Comparison of ENCODE assay signal across 14 cellular contexts in the genomic region with DNA sequence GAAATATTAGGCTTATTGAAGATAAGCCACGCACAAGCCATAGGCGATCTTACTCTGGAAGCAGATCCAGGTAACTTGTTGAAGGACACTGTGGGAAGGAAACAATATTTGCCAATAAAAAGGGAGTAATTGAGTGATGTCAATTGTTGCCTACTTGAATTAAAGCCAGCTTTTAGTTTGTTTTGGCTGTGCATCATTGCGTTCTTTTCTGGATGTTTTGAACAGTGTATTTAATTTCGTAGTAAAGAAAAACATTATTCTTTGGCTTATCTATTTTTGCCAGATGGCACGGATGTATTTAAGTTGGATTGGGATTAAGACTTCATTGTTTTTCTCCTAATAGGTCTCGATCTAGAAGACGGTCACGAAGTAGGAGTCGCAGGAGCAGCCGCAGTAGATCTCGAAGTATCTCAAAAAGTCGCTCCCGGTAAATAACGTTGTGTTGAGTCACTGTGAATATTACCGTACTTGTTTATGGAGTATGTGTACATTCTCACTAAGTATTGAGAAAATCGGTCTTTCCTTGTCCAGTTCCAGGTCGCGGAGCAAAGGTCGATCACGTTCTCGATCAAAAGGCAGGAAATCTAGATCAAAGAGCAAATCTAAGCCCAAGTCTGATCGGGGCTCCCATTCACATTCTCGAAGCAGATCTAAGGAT. TPM values are rescaled to one million over a fixed set of nuclear protein-coding genes. Genes with fewer than 3 reads are reported as not detected.
DNase-seq lines count a peak whose midpoint lies in the region; ATAC-seq and TF ChIP-seq lines count a peak whose summit lies in the region.
"Had no signal": no experiment of that assay in that cellular context is flagged by ENCODE, and none has a peak within 500 bp of the region (broad histone marks: within the 10 kb centered on the region; RNA-seq: fewer than 3 reads in every experiment).

No MANE protein-coding gene starts in this region.

- DNase-seq in Caco-2 (no peak), memory B cell (ENCODE audit: low spot score in 2 of 2) (no peak), GOT3 (lab: John Stamatoyannopoulos, UW) (no peak), GDM1 (lab: John Stamatoyannopoulos, UW) (no peak), globus pallidus (ENCODE audit: low spot score) (no peak)
- no peak for DNase-seq in activated T-helper 1 cell treated with anti-CD3 and anti-CD28 coated beads, Interleukin-12 subunit alpha, Interleukin-12 subunit beta, Interleukin-2, Interleukin-4 antibody, amounts not matched to agents 30 ng/mL and 10 ng/mL and 1 ng/mL, durations not matched to agents 14 hours and 24 hours and 36 hours (ENCODE audit: low spot score)
- DNase-seq: activated CD4-positive, CD25-positive, alpha-beta regulatory T cell treated with anti-CD3 and anti-CD28 coated beads, Interleukin-2, amount 50 U/mL, for 72 hours; H9; hippocampal formation; left colon; NCI-H2171; substantia nigra had no signal

- no peaks in the 10 kb centered on the region for H3K27me3 ChIP-seq in BLaER1 treated with 17β-estradiol and CSF1 and Interleukin-3, amounts not matched to agents 10 nM and 100 nM
- H3K27me3 ChIP-seq in Caco-2 (replicated peaks; ENCODE audit: control insufficient read depth, insufficient read depth, low read length) = no peaks in the 10 kb centered on the region

- CTCF ChIA-PET in Caco-2 (lab: Charles Lee) = no interaction called here

- peaks cover 64 to 66% (median 65%) of the 10 kb centered on the region in 11 experiments for H3K36me3 ChIP-seq in BLaER1 treated with 17β-estradiol and CSF1 and Interleukin-3, amounts not matched to agents 10 nM and 100 nM
- peaks cover 9% of the 10 kb centered on the region for H3K36me3 ChIP-seq in Caco-2 (ENCODE audit: control insufficient read depth, insufficient read depth, low read length)

- H3K4me2 ChIP-seq in BLaER1 treated with 17β-estradiol and CSF1 and Interleukin-3, amounts not matched to agents 10 nM and 100 nM = peak overlapping the region in 9 of 11 experiments; percentile 92 to 99 (median 96); a peak in 12 of 22 replicates

- no peak for TF ChIP-seq CTCF in Caco-2 (IDR thresholded peaks at IDR 0.05; ENCODE audit: insufficient read depth in 1 of 2, low read depth in 1 of 2, low read length in 1 of 2, severe bottlenecking in 1 of 2, unreplicated experiment in 1 of 2)

- H3K9me3 Mint-ChIP-seq in Caco-2 (ENCODE audit: unreplicated experiment) (no peaks in the 10 kb centered on the region), memory B cell (no peaks in the 10 kb centered on the region)
- no peaks in the 10 kb centered on the region for H3K9me3 Mint-ChIP-seq in activated T-helper 1 cell treated with anti-CD3 and anti-CD28 coated beads, Interleukin-12 subunit alpha, Interleukin-12 subunit beta, Interleukin-2, Interleukin-4 antibody, amounts not matched to agents 30 ng/mL and 10 ng/mL and 1 ng/mL, durations not matched to agents 14 hours and 24 hours and 36 hours

- no TSS peak for BruUV-seq in Caco-2 (replicated peaks; lab: Mats Ljungman, UMichigan)

- ATAC-seq in memory B cell (ENCODE audit: low read depth) (no peak), HG02763 (IDR thresholded peaks at IDR 0.05; ENCODE audit: unreplicated experiment) (no peak)
- ATAC-seq: left colon had no signal

- POLR2A ChIA-PET in Caco-2 (lab: Charles Lee) = no interaction called here

- peaks cover 22 to 44% (median 28%) of the 10 kb centered on the region in 10 experiments for H3K4me1 ChIP-seq in BLaER1 treated with 17β-estradiol and CSF1 and Interleukin-3, amounts not matched to agents 10 nM and 100 nM
- H3K4me1 ChIP-seq in Caco-2 = peaks cover 11% of the 10 kb centered on the region

- H3K27me3 Mint-ChIP-seq in Caco-2 (ENCODE audit: insufficient read depth, unreplicated experiment) (no peaks in the 10 kb centered on the region), memory B cell (no peaks in the 10 kb centered on the region)
- no peaks in the 10 kb centered on the region for H3K27me3 Mint-ChIP-seq in activated T-helper 1 cell treated with anti-CD3 and anti-CD28 coated beads, Interleukin-12 subunit alpha, Interleukin-12 subunit beta, Interleukin-2, Interleukin-4 antibody, amounts not matched to agents 30 ng/mL and 10 ng/mL and 1 ng/mL, durations not matched to agents 14 hours and 24 hours and 36 hours (ENCODE audit: insufficient read depth)

- H3K27ac Mint-ChIP-seq in Caco-2 (ENCODE audit: unreplicated experiment) = peak overlapping the region; percentile 53
- peak overlapping the region; percentile 19 for H3K27ac Mint-ChIP-seq in activated T-helper 1 cell treated with anti-CD3 and anti-CD28 coated beads, Interleukin-12 subunit alpha, Interleukin-12 subunit beta, Interleukin-2, Interleukin-4 antibody, amounts not matched to agents 30 ng/mL and 10 ng/mL and 1 ng/mL, durations not matched to agents 14 hours and 24 hours and 36 hours
- H3K27ac Mint-ChIP-seq in memory B cell = peak overlapping the region; percentile 99

- H3K9me3 ChIP-seq in BLaER1 treated with 17β-estradiol and CSF1 and Interleukin-3, amounts not matched to agents 10 nM and 100 nM (replicated peaks in 1 of 11) = peaks cover 0 to 7% (median 0%) of the 10 kb centered on the region in 11 experiments; a peak in 3 of 22 replicates
- H3K9me3 ChIP-seq in Caco-2 = no peaks in the 10 kb centered on the region

- peaks cover 65 to 74% (median 70%) of the 10 kb centered on the region in 11 experiments for H4K20me1 ChIP-seq in BLaER1 treated with 17β-estradiol and CSF1 and Interleukin-3, amounts not matched to agents 10 nM and 100 nM

- peaks cover 24% of the 10 kb centered on the region for H3K4me1 Mint-ChIP-seq in Caco-2 (ENCODE audit: low read depth, unreplicated experiment)
- H3K4me1 Mint-ChIP-seq in activated T-helper 1 cell treated with anti-CD3 and anti-CD28 coated beads, Interleukin-12 subunit alpha, Interleukin-12 subunit beta, Interleukin-2, Interleukin-4 antibody, amounts not matched to agents 30 ng/mL and 10 ng/mL and 1 ng/mL, durations not matched to agents 14 hours and 24 hours and 36 hours (ENCODE audit: low read depth) = peaks cover 52% of the 10 kb centered on the region
- H3K4me1 Mint-ChIP-seq in memory B cell = peaks cover 11% of the 10 kb centered on the region

- H3K4me3 Mint-ChIP-seq in Caco-2 (ENCODE audit: unreplicated experiment) = peak overlapping the region; percentile 75
- H3K4me3 Mint-ChIP-seq in activated T-helper 1 cell treated with anti-CD3 and anti-CD28 coated beads, Interleukin-12 subunit alpha, Interleukin-12 subunit beta, Interleukin-2, Interleukin-4 antibody, amounts not matched to agents 30 ng/mL and 10 ng/mL and 1 ng/mL, durations not matched to agents 14 hours and 24 hours and 36 hours = peak overlapping the region; percentile 88
- H3K4me3 Mint-ChIP-seq in memory B cell = no peak overlapping the region

- H3K4me3 ChIP-seq in BLaER1 treated with 17β-estradiol and CSF1 and Interleukin-3, amounts not matched to agents 10 nM and 100 nM = peak overlapping the region in 3 of 10 experiments; percentile 3 to 96 (median 6); a peak in 5 of 20 replicates
- H3K4me3 ChIP-seq in Caco-2 (ENCODE audit: low read depth, low read length) = no peak overlapping the region

- H3K36me3 Mint-ChIP-seq in Caco-2 (ENCODE audit: insufficient read depth, unreplicated experiment) (peaks cover 84% of the 10 kb centered on the region), memory B cell (peaks cover 30% of the 10 kb centered on the region)
- H3K36me3 Mint-ChIP-seq in activated T-helper 1 cell treated with anti-CD3 and anti-CD28 coated beads, Interleukin-12 subunit alpha, Interleukin-12 subunit beta, Interleukin-2, Interleukin-4 antibody, amounts not matched to agents 30 ng/mL and 10 ng/mL and 1 ng/mL, durations not matched to agents 14 hours and 24 hours and 36 hours (ENCODE audit: low read depth) = peaks cover 53% of the 10 kb centered on the region

- H3K9ac ChIP-seq in BLaER1 treated with 17β-estradiol and CSF1 and Interleukin-3, amounts not matched to agents 10 nM and 100 nM = no peak overlapping the region

- H3K27ac ChIP-seq in BLaER1 treated with 17β-estradiol and CSF1 and Interleukin-3, amounts not matched to agents 10 nM and 100 nM = no peak overlapping the region

- intact Hi-C loops in Caco-2 (cut with micrococcal nuclease; ENCODE audit: unreplicated experiment) = no loop called here
- intact Hi-C loops in activated T-helper 1 cell treated with anti-CD3 and anti-CD28 coated beads, Interleukin-12 subunit alpha, Interleukin-12 subunit beta, Interleukin-2, Interleukin-4 antibody, amounts not matched to agents 30 ng/mL and 10 ng/mL and 1 ng/mL, durations not matched to agents 14 hours and 24 hours and 36 hours (cut with micrococcal nuclease) = no loop called here

RNA-seq across cellular contexts. Expression of a gene that starts 2.6 kb away (rescaled TPM):
- 312 and 335 TPM in 2 replicates for total RNA-seq in Caco-2 (2022)
- 207 and 219 TPM in 2 replicates for total RNA-seq in activated T-helper 1 cell treated with anti-CD3 and anti-CD28 coated beads, Interleukin-12 subunit alpha, Interleukin-12 subunit beta, Interleukin-2, Interleukin-4 antibody, amounts not matched to agents 30 ng/mL and 10 ng/mL and 1 ng/mL, durations not matched to agents 14 hours and 24 hours and 36 hours

RNA-seq across cellular contexts. Expression of a gene that starts 47.2 kb away (rescaled TPM):
- 8.4 and 11.5 TPM in 2 replicates for total RNA-seq in Caco-2 (2022)
- 8.7 and 8.9 TPM in 2 replicates for total RNA-seq in activated T-helper 1 cell treated with anti-CD3 and anti-CD28 coated beads, Interleukin-12 subunit alpha, Interleukin-12 subunit beta, Interleukin-2, Interleukin-4 antibody, amounts not matched to agents 30 ng/mL and 10 ng/mL and 1 ng/mL, durations not matched to agents 14 hours and 24 hours and 36 hours

Comparison
In these comparisons a context has a peak if more than half of its experiments do, and no peak if none do; other contexts are left out.
1. H3K27ac Mint-ChIP-seq: peak in every context shown above with its lines; median percentile 99 in memory B cell; 53 in Caco-2; 19 in activated T-helper 1 cell treated with anti-CD3 and anti-CD28 coated beads, Interleukin-12 subunit alpha, Interleukin-12 subunit beta, Interleukin-2, Interleukin-4 antibody, amounts not matched to agents 30 ng/mL and 10 ng/mL and 1 ng/mL, durations not matched to agents 14 hours and 24 hours and 36 hours.